In genomic region chr10:29130190-29130673, GRCh38 we compare ENCODE assay signal across 8 cellular contexts.
A peak's percentile ranks its signal among the peaks of the same experiment; 100 is the strongest.
DNase-seq lines count a peak whose midpoint lies in the region; ATAC-seq, FAIRE-seq and TF ChIP-seq lines count a peak whose summit lies in the region.
"Had no signal": no experiment of that assay in that cellular context is flagged by ENCODE, and none has a peak within 500 bp of the region (broad histone marks: within the 10 kb centered on the region; RNA-seq: fewer than 3 reads in every experiment).

No MANE protein-coding gene starts in this region.

- DNase-seq in NCI-H146 treated with DMSO at 0.1 percent for 48 hours (lab: John Stamatoyannopoulos, UW; ENCODE audit: unreplicated experiment) (peak; percentile 56), H1 (ENCODE audit: low read depth in 1 of 2, low spot score in 2 of 2) (no peak), renal cortical epithelial cell (ENCODE audit: low read depth) (peak; percentile 61)
- DNase-seq in activated effector memory CD4-positive, alpha-beta T cell treated with Interleukin-2 at 50 U/mL for 16 hours, result no peak

- WGBS in H1 (ENCODE audit: extremely low coverage in 1 of 2, insufficient coverage in 1 of 2, insufficient read length in 1 of 2, insufficient replicate concordance in 2 of 2, low coverage in 1 of 2, low lambda C conversion rate in 2 of 2, missing lambda C conversion rate in 1 of 2), 2 experiments, result 21% methylated on average over 1 of the region's 1 CpG; no CpG with 5 or more reads in 1 of the 2 experiments

- no peak overlapping the region for H2BK20ac ChIP-seq in H1 (ENCODE audit: low read length)

- no peak overlapping the region for H3K9ac ChIP-seq in H1 (replicated peaks in 1 of 4; ENCODE audit: extremely low read depth in 1 of 4, low read depth in 3 of 4, low read length in 3 of 4)

- H3K14ac ChIP-seq in H1 (ENCODE audit: insufficient read length), result no peak overlapping the region

- no peak for TF ChIP-seq POLR2A in H1 (IDR thresholded peaks at IDR 0.05; ENCODE audit: control extremely low read depth in 1 of 2, low read depth in 2 of 2, low read length in 2 of 2)

- H2AK5ac ChIP-seq in H1 (ENCODE audit: low read depth, low read length), result no peak overlapping the region

- no peak for TF ChIP-seq EP300 in H1 (IDR thresholded peaks at IDR 0.05; ENCODE audit: borderline replicate concordance in 1 of 2, low read depth in 2 of 2, low read length in 2 of 2)

- TF ChIP-seq RAD21 in H1 (IDR thresholded peaks at IDR 0.05 in 1 of 2, conservative IDR thresholded peaks at IDR 0.05 in 1 of 2; ENCODE audit: low read depth in 2 of 2, low read length in 2 of 2), result peak; percentile 71 to 72

- H3K27me3 ChIP-seq in H1 (replicated peaks in 1 of 4; ENCODE audit: control insufficient read depth in 3 of 4, extremely low read depth in 1 of 4, insufficient read depth in 3 of 4, low read length in 3 of 4), result no peaks in the 10 kb centered on the region

- H2BK120ac ChIP-seq in H1 (replicated peaks; ENCODE audit: low read depth, low read length), result no peak overlapping the region

- no peaks in the 10 kb centered on the region for H3K79me2 ChIP-seq in H1 (ENCODE audit: control insufficient read depth in 1 of 2, insufficient read depth in 2 of 2, low read length in 2 of 2)

- FAIRE-seq in H1 (lab: Jason Lieb, UNC), result no peak

- no peak overlapping the region for H2BK5ac ChIP-seq in H1 (ENCODE audit: low read depth, low read length)

- no peak overlapping the region for H3K56ac ChIP-seq in H1 (replicated peaks; ENCODE audit: insufficient read length, low read depth, low read length)

- H3K23me2 ChIP-seq in H1 (ENCODE audit: low read depth, low read length), result no peaks in the 10 kb centered on the region

- H4K20me1 ChIP-seq in H1 (replicated peaks in 1 of 2; ENCODE audit: control insufficient read depth in 1 of 2, insufficient read depth in 2 of 2, low read length in 2 of 2), result no peaks in the 10 kb centered on the region

- H3K23ac ChIP-seq in H1 (ENCODE audit: insufficient read length), result no peak overlapping the region

- peaks cover 0 to 5% (median 0%) of the 10 kb centered on the region in 4 experiments; a peak in 2 of 7 replicates for H3K4me1 ChIP-seq in H1 (replicated peaks in 1 of 4; ENCODE audit: control insufficient read depth in 3 of 4, insufficient read depth in 4 of 4, low read length in 3 of 4)

- H3K79me1 ChIP-seq in H1 (ENCODE audit: low read depth, low read length), result no peaks in the 10 kb centered on the region

- no peak overlapping the region for H4K8ac ChIP-seq in H1 (ENCODE audit: extremely low read depth, insufficient read depth, low read length)

- H3K4ac ChIP-seq in H1 (replicated peaks; ENCODE audit: insufficient read length, low read depth, low read length), result no peak overlapping the region

- no peak overlapping the region for H4K5ac ChIP-seq in H1 (ENCODE audit: insufficient read length, low read depth, low read length)

- no peak overlapping the region for H4K91ac ChIP-seq in H1 (replicated peaks; ENCODE audit: insufficient read length, low read length)

- CTCF ChIA-PET in H1 (lab: Charles Lee; ENCODE audit: partially characterized antibody), result interaction anchor here (0.6 to 5.4 kb wide), 29 partner anchors 8 to 503 kb away, joined by 3 to 52 read pairs (median 5); no protein-coding TSS in a partner anchor

- no peak overlapping the region for H2AFZ ChIP-seq in H1 (ENCODE audit: low read length)

- H3K9me3 ChIP-seq in H1 (ENCODE audit: insufficient read depth in 2 of 2, low read depth in 1 of 2, low read length in 1 of 2), result no peaks in the 10 kb centered on the region

- ATAC-seq in GM21367 (IDR thresholded peaks at IDR 0.05; ENCODE audit: unreplicated experiment), result no peak
- ATAC-seq in GM19395 (IDR thresholded peaks at IDR 0.05; ENCODE audit: unreplicated experiment), result no peak

- TF ChIP-seq CTCF in GM12872 (IDR thresholded peaks at IDR 0.05; ENCODE audit: insufficient read depth, low read depth, low read length) (peak; percentile 53; the same call in 2 of the 3 replicates), H1 (IDR thresholded peaks at IDR 0.05; ENCODE audit: control extremely low read depth in 1 of 3, insufficient read depth in 1 of 3, low read depth in 1 of 3, low read length in 3 of 3) (peak in 2 of 3 experiments; percentile 28 to 68; a peak in 2 of 4 replicates)

- POLR2A ChIA-PET in H1 (lab: Charles Lee; ENCODE audit: partially characterized antibody), result no interaction called here

- H3K27ac ChIP-seq in H1 (ENCODE audit: low read depth, low read length), result no peak overlapping the region
- H3K27ac ChIP-seq: SK-N-MC had no signal

- H2BK12ac ChIP-seq in H1 (ENCODE audit: low read depth, low read length), result no peak overlapping the region

- no peak overlapping the region for H3K4me2 ChIP-seq in H1 (ENCODE audit: insufficient read depth in 1 of 2, low read depth in 2 of 2, low read length in 2 of 2)

- no peaks in the 10 kb centered on the region for H3K36me3 ChIP-seq in H1 (ENCODE audit: control insufficient read depth in 2 of 4, insufficient read depth in 4 of 4, low read length in 3 of 4)

- no peak overlapping the region for H2BK15ac ChIP-seq in H1 (ENCODE audit: low read length)

- no peak overlapping the region for H3K4me3 ChIP-seq in H1 (ENCODE audit: extremely low read depth in 1 of 4, insufficient read depth in 2 of 4, low read depth in 3 of 4, low read length in 4 of 4)
- H3K4me3 ChIP-seq: SK-N-MC had no signal

- no peak overlapping the region for H3K18ac ChIP-seq in H1 (ENCODE audit: extremely low read depth, low read length)

TF ChIP-seq in H1, 55 proteins besides CTCF, POLR2A, EP300 and RAD21:
- TF ChIP-seq TBP (IDR thresholded peaks at IDR 0.05; ENCODE audit: low read depth, low read length) (no peak), SP1 (IDR thresholded peaks at IDR 0.05; ENCODE audit: low read depth, low read length) (no peak), EZH2 (IDR thresholded peaks at IDR 0.05; ENCODE audit: low read depth, low read length, severe bottlenecking) (no peak), MAFK (IDR thresholded peaks at IDR 0.05; ENCODE audit: low read depth, low read length) (no peak), YY1 (IDR thresholded peaks at IDR 0.05; ENCODE audit: low read depth, low read length) (no peak), CHD1 (IDR thresholded peaks at IDR 0.05; ENCODE audit: low read depth, low read length) (no peak), GABPA (IDR thresholded peaks at IDR 0.05; ENCODE audit: borderline replicate concordance, insufficient read depth, low read length) (no peak), ASH2L (IDR thresholded peaks at IDR 0.05; ENCODE audit: low read length) (no peak), CBX5 (IDR thresholded peaks at IDR 0.05; ENCODE audit: low read depth, low read length) (no peak), SAP30 (IDR thresholded peaks at IDR 0.05; ENCODE audit: insufficient read depth, insufficient replicate concordance, low read length) (no peak), NANOG (IDR thresholded peaks at IDR 0.05; ENCODE audit: insufficient read depth, low read depth, low read length, poor library complexity, severe bottlenecking) (no peak), CEBPB (IDR thresholded peaks at IDR 0.05; ENCODE audit: low read depth, low read length) (no peak; the same call in 1 of the 2 replicates), KDM5A (IDR thresholded peaks at IDR 0.05; ENCODE audit: low read length) (no peak), E2F6 (IDR thresholded peaks at IDR 0.05) (no peak)

Comparison
In these comparisons a context has a peak if more than half of its experiments do, and no peak if none do; other contexts are left out.
1. DNase-seq: peak in NCI-H146 treated with DMSO at 0.1 percent for 48 hours (single experiment) and renal cortical epithelial cell (single experiment); none in H1 (0 of 2) and activated effector memory CD4-positive, alpha-beta T cell treated with Interleukin-2 at 50 U/mL for 16 hours (single experiment).